33 cellular contexts compared by ENCODE assay signal in the genomic region with DNA sequence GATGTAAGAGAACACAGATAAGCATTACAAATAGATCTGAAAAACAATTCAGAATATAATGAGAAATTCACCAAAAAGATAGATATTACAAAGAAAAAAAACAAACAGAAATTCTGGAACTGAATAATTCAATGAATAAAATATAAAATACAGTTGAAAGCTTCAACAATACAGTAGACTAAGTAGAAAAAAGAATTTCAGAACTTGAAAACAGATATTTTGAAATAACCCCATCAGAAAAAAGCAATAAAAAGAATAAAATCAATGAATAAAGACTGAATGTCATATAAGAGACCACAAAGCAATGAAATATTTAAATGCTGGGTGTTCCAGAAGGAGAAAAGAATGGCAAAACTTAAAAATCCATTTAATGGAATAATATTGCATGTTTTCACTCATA.
"Had no signal": no experiment of that assay in that cellular context is flagged by ENCODE, and none has a peak within 500 bp of the region (broad histone marks: within the 10 kb centered on the region; RNA-seq: fewer than 3 reads in every experiment).

No MANE protein-coding gene starts in this region.

- H3K27me3 ChIP-seq: MG63 had no signal

- H3K36me3 ChIP-seq: MG63 had no signal

- DNase-seq: MG63, MM.1S, NCI-H1048, NCI-H1092, NCI-H1092 treated with DMSO at 0.1 percent for 48 hours, NCI-H1105, NCI-H1105 treated with DMSO at 0.1 percent for 48 hours, NCI-H1417, NCI-H1417 treated with DMSO at 0.1 percent for 48 hours, NCI-H1436, NCI-H1436 treated with DMSO at 0.1 percent for 48 hours, NCI-H146, NCI-H1694, NCI-H1694 treated with DMSO at 0.1 percent for 48 hours, NCI-H187, NCI-H187 treated with DMSO at 0.1 percent for 48 hours, NCI-H1930, NCI-H2029, NCI-H2029 treated with DMSO at 0.1 percent for 48 hours, NCI-H2081, NCI-H2081 treated with DMSO at 0.1 percent for 48 hours, NCI-H2107, NCI-H2171, NCI-H2171 treated with DMSO at 0.1 percent for 48 hours, NCI-H2227 treated with DMSO at 0.1 percent for 48 hours, NCI-H226, NCI-H345, NCI-H446, NCI-H446 treated with DMSO at 0.1 percent for 48 hours, NCI-H510A, NCI-H510A treated with DMSO at 0.1 percent for 48 hours, NCI-H524, NCI-H524 treated with DMSO at 0.1 percent for 48 hours had no signal

- H3K4me3 ChIP-seq: MG63 had no signal
